Comparison of ENCODE assay signal across 8 cellular contexts in the genomic region with DNA sequence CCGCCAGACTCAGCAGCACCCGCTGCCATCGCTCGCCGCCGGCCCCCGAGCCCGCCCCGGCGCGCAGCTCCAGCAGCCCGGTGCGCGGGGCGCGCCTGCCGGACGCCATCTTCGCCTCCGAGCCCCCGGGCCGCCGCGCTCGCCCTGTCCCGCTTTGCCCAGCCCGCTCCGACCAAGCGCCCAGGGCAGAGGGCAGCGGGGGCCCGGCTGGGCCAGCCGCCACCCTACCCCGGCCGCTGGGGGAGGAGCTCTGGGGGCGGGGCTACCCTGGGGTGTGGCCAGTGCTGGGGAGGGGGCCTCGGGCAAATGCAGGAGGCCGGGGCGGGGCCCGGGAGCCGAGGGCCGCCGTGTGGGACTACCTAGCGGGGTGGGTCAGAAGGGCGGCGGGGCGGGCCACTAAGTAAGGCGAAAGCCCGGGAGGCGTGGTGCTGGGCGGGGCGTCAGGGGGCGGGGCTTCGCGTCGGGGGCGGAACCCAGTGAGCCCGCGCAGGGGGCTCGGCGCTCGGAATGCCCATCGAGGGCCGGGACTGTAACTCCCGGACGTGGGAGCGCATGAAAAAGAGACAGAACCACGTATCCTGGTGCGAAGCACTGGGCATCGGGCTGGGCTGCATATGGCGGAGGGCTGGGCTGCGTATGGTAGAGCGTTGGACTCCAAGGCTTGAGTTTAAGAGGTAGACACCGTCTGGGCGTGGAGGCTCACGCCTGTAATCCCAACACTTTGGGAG. TPM values are rescaled to one million over a fixed set of nuclear protein-coding genes. Genes with fewer than 3 reads are reported as not detected.
DNase-seq lines count a peak whose midpoint lies in the region; ATAC-seq, FAIRE-seq and TF ChIP-seq lines count a peak whose summit lies in the region.

A gene (minus strand): TSS at position 252 of the 728 bp plus-strand sequence. CDS start 143 bp downstream, at position 109.

- H3K27me3 Mint-ChIP-seq in CD14-positive monocyte (ENCODE audit: low read depth in 3 of 3) (peaks cover 23 to 29% (median 23%) of the 10 kb centered on the region in 3 donors), naive B cell (no peaks in the 10 kb centered on the region)

- H3K4me1 Mint-ChIP-seq in CD14-positive monocyte (peaks cover 17% of the 10 kb centered on the region), naive B cell (peaks cover 27 to 38% (median 30%) of the 10 kb centered on the region in 3 donors)

- peak; percentile 81 for DNase-seq in CD14-positive monocyte (ENCODE audit: low spot score)
- DNase-seq in KBM-7: peak; percentile 83
- DNase-seq in RCC 7860 (ENCODE audit: low spot score): peak; percentile 77
- DNase-seq in activated T-helper 1 cell treated with anti-CD3 and anti-CD28 coated beads, Interleukin-2, amount 50 U/mL, for 16 hours (ENCODE audit: low read depth in 1 of 2, low spot score in 1 of 2): peak; percentile 81 to 84
- peak; percentile 56 for DNase-seq in fibroblast of mammary gland (ENCODE audit: low read depth)
- DNase-seq in naive B cell: peak; percentile 80
- peak; percentile 67 to 87 for DNase-seq in stimulated activated CD8-positive, alpha-beta memory T cell treated with anti-CD3 and anti-CD28 coated beads, Interleukin-7, amount 100 ng/mL, for 48 hours (ENCODE audit: extremely low read depth in 1 of 2, low read depth in 1 of 2)

- intact Hi-C loops in CD14-positive monocyte (cut with micrococcal nuclease): loop anchor here (2.0 to 5.0 kb wide), 3 partner anchors 47 to 229 kb away; a partner anchor contains a TSS

- H3K4me3 ChIP-seq in fibroblast of mammary gland (ENCODE audit: control insufficient read depth, low read depth, low read length): peak within 1 kb of the TSS; percentile 74

- H3K9me3 Mint-ChIP-seq in CD14-positive monocyte (peaks cover 0 to 3% (median 0%) of the 10 kb centered on the region in 7 donors), naive B cell (peaks cover 0 to 2% (median 0%) of the 10 kb centered on the region in 7 donors)

- TF ChIP-seq CTCF in CD14-positive monocyte (IDR thresholded peaks at IDR 0.05) (no peak), fibroblast of mammary gland (conservative IDR thresholded peaks at IDR 0.05; ENCODE audit: control insufficient read depth, insufficient read depth, low read depth, low read length) (no peak)

- H3K27ac Mint-ChIP-seq in CD14-positive monocyte: peak within 1 kb of the TSS in 6 of 7 donors; percentile 30 to 89 (median 81)
- peak within 1 kb of the TSS; percentile 67 to 95 (median 90) for H3K27ac Mint-ChIP-seq in naive B cell

- peak within 1 kb of the TSS; percentile 93 to 96 for H3K4me3 Mint-ChIP-seq in CD14-positive monocyte
- H3K4me3 Mint-ChIP-seq in naive B cell: peak within 1 kb of the TSS; percentile 89 to 95 (median 93)

- no peak for FAIRE-seq in RCC 7860 (lab: Jason Lieb, UNC)

- no peaks in the 10 kb centered on the region for H3K36me3 Mint-ChIP-seq in CD14-positive monocyte
- H3K36me3 Mint-ChIP-seq in naive B cell: no peaks in the 10 kb centered on the region

- ATAC-seq in GM21423 (IDR thresholded peaks at IDR 0.05; ENCODE audit: unreplicated experiment): peak; percentile 75
- peak; percentile 77 to 81 for ATAC-seq in naive B cell (ENCODE audit: low read depth in 2 of 2)

- in situ Hi-C loops in KBM-7 (cut with MboI; ENCODE audit: low pct_unique_long_range_greater_than_20kb, low sequenced_read_pairs): no loop called here

RNA-seq across cellular contexts. Expression of the gene that starts here (rescaled TPM):
- under 1 TPM; 0.56 to 0.93 TPM for polyA plus RNA-seq in CD14-positive monocyte
- polyA plus RNA-seq in naive B cell (ENCODE audit: low read depth in 6 of 6): 1 to 10 TPM; 3.1 to 6.0 (median 3.9) TPM

Comparison
In these comparisons a context has a peak if more than half of its experiments do, and no peak if none do; other contexts are left out.
1. Peak in every context shown above with its lines: DNase-seq, ATAC-seq and H3K4me3 ChIP-seq.
2. Peak in DNase-seq in CD14-positive monocyte; RNA of the gene not detected or under 1 TPM.